In genomic region chr11:32334822-32335221, GRCh38 we compare ENCODE assay signal across 11 cellular contexts.
DNase-seq lines count a peak whose midpoint lies in the region; ATAC-seq and TF ChIP-seq lines count a peak whose summit lies in the region.
"Had no signal": no experiment of that assay in that cellular context is flagged by ENCODE, and none has a peak within 500 bp of the region (broad histone marks: within the 10 kb centered on the region; RNA-seq: fewer than 3 reads in every experiment).

No MANE protein-coding gene starts in this region.

- intact Hi-C loops in left ventricle myocardium inferior (cut with micrococcal nuclease) (no loop called here), cardiac septum (cut with DNase I) (no loop called here), uterus (cut with DNase I; ENCODE audit: low total_unique reads) (no loop called here)

- 78% methylated on average over 8 of the region's 8 CpGs for WGBS in hepatocyte (ENCODE audit: low lambda C conversion rate, missing lambda C conversion rate)

- no peak overlapping the region for H2AFZ ChIP-seq in hepatocyte

- DNase-seq in left ventricle myocardium inferior (no peak), cardiac septum (ENCODE audit: low spot score) (no peak), RWPE2 (ENCODE audit: low spot score) (no peak), hepatocyte (ENCODE audit: low spot score) (peak; percentile 26), uterus (no peak), midbrain (lab: John Stamatoyannopoulos, UW) (no peak)
- DNase-seq: cerebellar nuclear complex, mesenchymal stem cell had no signal

- H3K36me3 ChIP-seq in left ventricle myocardium inferior (no peaks in the 10 kb centered on the region), RWPE2 (ENCODE audit: low read depth) (no peaks in the 10 kb centered on the region), hepatocyte (replicated peaks; ENCODE audit: insufficient read depth, low read depth) (no peaks in the 10 kb centered on the region), uterus (no peaks in the 10 kb centered on the region)
- H3K36me3 ChIP-seq: HAP-1 had no signal

- H3K9me2 ChIP-seq in hepatocyte (replicated peaks; ENCODE audit: insufficient read depth) = no peaks in the 10 kb centered on the region

- no peak overlapping the region for H3K4me2 ChIP-seq in hepatocyte

- H3K79me2 ChIP-seq in hepatocyte = no peaks in the 10 kb centered on the region

- H3K4me1 ChIP-seq in left ventricle myocardium inferior = peaks cover 11% of the 10 kb centered on the region
- H3K4me1 ChIP-seq in RWPE2 (ENCODE audit: insufficient read depth, poor library complexity, severe bottlenecking) = no peaks in the 10 kb centered on the region
- peaks cover 11% of the 10 kb centered on the region for H3K4me1 ChIP-seq in hepatocyte (ENCODE audit: insufficient read depth)
- no peaks in the 10 kb centered on the region for H3K4me1 ChIP-seq in uterus
- H3K4me1 ChIP-seq: HAP-1 had no signal

- H3K27me3 ChIP-seq in left ventricle myocardium inferior (ENCODE audit: low read depth) (peaks cover 50% of the 10 kb centered on the region), RWPE2 (ENCODE audit: insufficient read depth, poor library complexity, severe bottlenecking) (no peaks in the 10 kb centered on the region), hepatocyte (peaks cover 3% of the 10 kb centered on the region), uterus (no peaks in the 10 kb centered on the region)

- TF ChIP-seq CTCF in left ventricle myocardium inferior (IDR thresholded peaks at IDR 0.05; ENCODE audit: borderline replicate concordance) (peak; percentile 18), RWPE2 (IDR thresholded peaks at IDR 0.05; ENCODE audit: poor library complexity, severe bottlenecking) (peak; percentile 26), hepatocyte (IDR thresholded peaks at IDR 0.05; ENCODE audit: poor library complexity) (peak; percentile 33), uterus (IDR thresholded peaks at IDR 0.05) (peak in 1 of 4 experiments; percentile 10)

- ATAC-seq in RWPE2 (ENCODE audit: low read depth) (no peak), GM21786 (IDR thresholded peaks at IDR 0.05; ENCODE audit: unreplicated experiment) (no peak), HG03520 (IDR thresholded peaks at IDR 0.05; ENCODE audit: unreplicated experiment) (no peak)

- TF ChIP-seq POLR2A in uterus (IDR thresholded peaks at IDR 0.05) = no peak

- H3K4me3 ChIP-seq in left ventricle myocardium inferior (no peak overlapping the region), RWPE2 (ENCODE audit: severe bottlenecking) (no peak overlapping the region), hepatocyte (no peak overlapping the region), uterus (no peak overlapping the region)
- H3K4me3 ChIP-seq: HAP-1 had no signal

- H3K27ac ChIP-seq in left ventricle myocardium inferior (replicated peaks) (no peak overlapping the region), RWPE2 (ENCODE audit: poor library complexity, severe bottlenecking) (no peak overlapping the region), hepatocyte (no peak overlapping the region), uterus (peak overlapping the region; percentile 14 to 81)

- no peaks in the 10 kb centered on the region for H3K9me3 ChIP-seq in left ventricle myocardium inferior (replicated peaks)
- H3K9me3 ChIP-seq in RWPE2 (ENCODE audit: severe bottlenecking) = no peaks in the 10 kb centered on the region
- H3K9me3 ChIP-seq in hepatocyte (ENCODE audit: low read depth) = no peaks in the 10 kb centered on the region
- no peaks in the 10 kb centered on the region for H3K9me3 ChIP-seq in uterus
- H3K9me3 ChIP-seq: HAP-1 had no signal

- H4K20me1 ChIP-seq in hepatocyte (ENCODE audit: insufficient read depth, poor library complexity, severe bottlenecking) = no peaks in the 10 kb centered on the region

Comparison
In these comparisons a context has a peak if more than half of its experiments do, and no peak if none do; other contexts are left out.
1. H3K27ac ChIP-seq: peak in uterus (2 of 2); none in left ventricle myocardium inferior (single experiment), RWPE2 (single experiment) and hepatocyte (single experiment).